Comparison of ENCODE assay signal across 11 cellular contexts in the genomic region with DNA sequence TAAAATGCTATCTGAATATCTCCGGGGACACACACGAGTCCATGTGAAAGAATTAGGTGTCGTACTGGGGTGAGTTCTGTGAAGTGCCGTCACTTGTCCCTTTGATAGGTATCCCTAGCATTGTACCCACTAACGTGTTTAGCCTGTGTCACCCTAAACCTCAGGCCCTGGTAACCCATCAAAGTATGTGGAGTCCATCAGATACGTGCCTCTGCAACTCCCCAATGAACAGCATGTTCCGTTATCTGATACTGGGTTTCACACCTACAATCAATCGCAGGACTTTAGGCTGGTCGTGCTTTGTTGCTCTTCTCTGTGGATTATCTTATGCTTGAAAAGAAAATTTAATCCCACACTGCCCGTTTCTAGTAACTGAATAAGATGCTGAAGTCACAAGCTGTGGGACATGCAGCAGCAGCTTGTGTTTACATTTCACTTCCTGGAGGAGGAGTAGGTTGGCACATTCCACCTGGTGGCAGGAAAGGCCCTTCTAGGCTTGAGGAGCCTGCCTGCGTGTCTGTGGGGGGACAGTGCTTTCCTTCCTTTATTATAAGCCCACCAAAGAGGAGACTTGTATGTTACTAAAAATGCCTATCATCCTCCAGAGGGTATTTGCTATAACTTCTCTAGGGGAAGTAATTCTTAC.
DNase-seq lines count a peak whose midpoint lies in the region; ATAC-seq and TF ChIP-seq lines count a peak whose summit lies in the region.
"Had no signal": no experiment of that assay in that cellular context is flagged by ENCODE, and none has a peak within 500 bp of the region (broad histone marks: within the 10 kb centered on the region; RNA-seq: fewer than 3 reads in every experiment).

No MANE protein-coding gene starts in this region.

- H3K4me3 ChIP-seq in Peyer's patch, result no peak overlapping the region
- H3K4me3 ChIP-seq: BLaER1, thoracic aorta had no signal

- H3K9me3 ChIP-seq in Peyer's patch, result no peaks in the 10 kb centered on the region
- H3K9me3 ChIP-seq: thoracic aorta had no signal

- intact Hi-C loops in Right ventricle myocardium superior (cut with DNase I) (no loop called here), Right ventricle myocardium inferior (cut with DNase I) (no loop called here)

- no peaks in the 10 kb centered on the region for H3K4me1 ChIP-seq in Peyer's patch
- H3K4me1 ChIP-seq: BLaER1 had no signal

- no peak for TF ChIP-seq POLR2A in Peyer's patch (IDR thresholded peaks at IDR 0.05)

- DNase-seq in Right ventricle myocardium superior (no peak), Right ventricle myocardium inferior (ENCODE audit: missing footprints) (no peak), astrocyte of the hippocampus (ENCODE audit: low read depth, low spot score) (peak; percentile 23), kidney tubule cell (ENCODE audit: low spot score) (peak; percentile 21), HK-2 (ENCODE audit: unreplicated experiment) (no peak), Peyer's patch (no peak)
- DNase-seq: activated CD4-positive, alpha-beta memory T cell treated with anti-CD3 and anti-CD28 coated beads for 36 hours had no signal

- peaks cover 0 to 7% (median 0%) of the 10 kb centered on the region in 3 donors for H3K36me3 ChIP-seq in Peyer's patch

- peak in 3 of 6 experiments; percentile 8 to 23 (median 19) for TF ChIP-seq CTCF in Peyer's patch (IDR thresholded peaks at IDR 0.05)

- no peak overlapping the region for H3K27ac ChIP-seq in Peyer's patch
- H3K27ac ChIP-seq: BLaER1 had no signal

- ATAC-seq in Right ventricle myocardium superior (ENCODE audit: poor library complexity) (peak; percentile 27), Right ventricle myocardium inferior (no peak), GM18511 (IDR thresholded peaks at IDR 0.05; ENCODE audit: unreplicated experiment) (no peak), GM18870 (IDR thresholded peaks at IDR 0.05; ENCODE audit: unreplicated experiment) (no peak)

- no peaks in the 10 kb centered on the region for H3K27me3 ChIP-seq in Peyer's patch
- H3K27me3 ChIP-seq: BLaER1 had no signal

Comparison
In these comparisons a context has a peak if more than half of its experiments do, and no peak if none do; other contexts are left out.
1. DNase-seq: peak in astrocyte of the hippocampus (single experiment) and kidney tubule cell (single experiment); none in Right ventricle myocardium superior (single experiment), Right ventricle myocardium inferior (single experiment), HK-2 (single experiment) and Peyer's patch (0 of 3).